In genomic region chr4:141711211-141711610, GRCh38 we compare ENCODE assay signal across 8 cellular contexts.
DNase-seq lines count a peak whose midpoint lies in the region; ATAC-seq and TF ChIP-seq lines count a peak whose summit lies in the region.

No MANE protein-coding gene starts in this region.

- H3K4me3 ChIP-seq in WERI-Rb-1 (ENCODE audit: low read depth, low read length): no peak overlapping the region
- no peak overlapping the region for H3K4me3 ChIP-seq in right lobe of liver

- H3K9me3 ChIP-seq in WERI-Rb-1 (ENCODE audit: severe bottlenecking): peaks cover 2% of the 10 kb centered on the region
- no peaks in the 10 kb centered on the region for H3K9me3 ChIP-seq in right lobe of liver

- H3K27me3 ChIP-seq in WERI-Rb-1 (ENCODE audit: insufficient read depth, low read depth, severe bottlenecking): no peaks in the 10 kb centered on the region
- H3K27me3 ChIP-seq in right lobe of liver: no peaks in the 10 kb centered on the region

- TF ChIP-seq CTCF in WERI-Rb-1 (IDR thresholded peaks at IDR 0.05; ENCODE audit: low read depth, low read length) (peak; percentile 54), right lobe of liver (IDR thresholded peaks at IDR 0.05) (peak; percentile 60 to 67 (median 60))

- TF ChIP-seq POLR2A in right lobe of liver (IDR thresholded peaks at IDR 0.05): no peak

- CTCF ChIA-PET in HEK293T (lab: Yijun Ruan, JAX): interaction anchor here (1.1 to 1.2 kb wide), 2 partner anchors 23 to 31 kb away, joined by 3 to 4 read pairs; no protein-coding TSS in a partner anchor

- DNase-seq in COLO829 (ENCODE audit: low spot score) (peak; percentile 18), HEK293T (ENCODE audit: extremely low spot score) (peak; percentile 16), WERI-Rb-1 (no peak), right lobe of liver (no peak), GM19240 (ENCODE audit: insufficient read length, low spot score) (no peak)
- DNase-seq in activated CD4-positive, alpha-beta T cell treated with anti-CD3 and anti-CD28 coated beads, Interleukin-2, amount 50 U/mL, for 48 hours: no peak

- 27% methylated on average over 1 of the region's 1 CpG for whole genome bisulfite sequencing in right lobe of liver (ENCODE audit: insufficient coverage, low coverage, low lambda C conversion rate, missing lambda C conversion rate)

- ATAC-seq in right lobe of liver (peak; percentile 48 to 72 (median 55)), GM21825 (IDR thresholded peaks at IDR 0.05; ENCODE audit: unreplicated experiment) (no peak), GM18909 (IDR thresholded peaks at IDR 0.05; ENCODE audit: poor library complexity, unreplicated experiment) (no peak)

- H3K27ac ChIP-seq in WERI-Rb-1: no peak overlapping the region
- H3K27ac ChIP-seq in right lobe of liver: no peak overlapping the region

- H3K36me3 ChIP-seq in WERI-Rb-1 (no peaks in the 10 kb centered on the region), right lobe of liver (no peaks in the 10 kb centered on the region)

- no peaks in the 10 kb centered on the region for H3K4me1 ChIP-seq in right lobe of liver

- intact Hi-C loops in right lobe of liver (cut with DNase I): no loop called here

- POLR2A ChIA-PET in HEK293T (lab: Yijun Ruan, JAX): no interaction called here

TF ChIP-seq in HEK293T, 16 proteins besides CTCF, POLR2A, EP300 and RAD21:
- TF ChIP-seq BHLHE40 (IDR thresholded peaks at IDR 0.05; ENCODE audit: borderline replicate concordance) (no peak), SUZ12 (IDR thresholded peaks at IDR 0.05) (no peak), LEF1 (IDR thresholded peaks at IDR 0.05; ENCODE audit: borderline replicate concordance) (no peak), CTBP1 (IDR thresholded peaks at IDR 0.05; ENCODE audit: borderline replicate concordance) (no peak), HDGF (IDR thresholded peaks at IDR 0.05; ENCODE audit: borderline replicate concordance) (no peak), TARDBP (IDR thresholded peaks at IDR 0.05) (no peak), ARNT (IDR thresholded peaks at IDR 0.05) (no peak), ELF4 (IDR thresholded peaks at IDR 0.05) (no peak), NFRKB (IDR thresholded peaks at IDR 0.05) (no peak), FOXK2 (IDR thresholded peaks at IDR 0.05) (no peak)

Comparison
In these comparisons a context has a peak if more than half of its experiments do, and no peak if none do; other contexts are left out.
1. DNase-seq: peak in COLO829 (single experiment) and HEK293T (single experiment); none in WERI-Rb-1 (single experiment), right lobe of liver (0 of 3), activated CD4-positive, alpha-beta T cell treated with anti-CD3 and anti-CD28 coated beads, Interleukin-2, amount 50 U/mL, for 48 hours (0 of 2) and GM19240 (single experiment).
2. ATAC-seq: peak in right lobe of liver (4 of 4); none in GM21825 (single experiment) and GM18909 (single experiment).